In the genomic region with DNA sequence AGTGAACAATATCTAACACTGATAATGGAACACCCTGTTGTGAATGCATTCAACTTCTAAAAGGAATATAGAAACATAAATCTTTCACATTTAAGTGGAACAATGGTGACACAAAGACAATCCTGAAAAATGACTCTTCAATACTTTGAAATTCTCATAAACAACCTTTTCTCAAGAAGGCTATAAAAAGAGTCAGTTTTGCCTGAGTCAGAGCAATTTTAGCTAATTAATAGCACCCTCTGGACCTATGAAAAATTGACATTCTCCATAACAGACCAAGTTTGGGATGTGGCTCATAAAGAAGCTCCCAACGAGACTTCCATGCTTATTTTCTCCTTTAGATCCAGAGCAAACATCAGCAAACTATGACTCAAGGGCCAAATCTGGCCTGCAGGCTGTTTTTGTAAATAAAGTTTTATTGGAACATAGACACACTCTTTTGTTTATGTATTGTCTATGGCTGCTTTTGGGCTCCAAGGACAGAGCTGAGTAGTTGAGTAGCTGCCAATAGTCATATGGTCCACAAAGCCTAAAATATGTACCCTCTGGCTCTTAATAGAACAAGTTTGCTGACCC, we compare ENCODE assay signal across 17 cellular contexts.
DNase-seq lines count a peak whose midpoint lies in the region; ATAC-seq and TF ChIP-seq lines count a peak whose summit lies in the region.
"Had no signal": no experiment of that assay in that cellular context is flagged by ENCODE, and none has a peak within 500 bp of the region (broad histone marks: within the 10 kb centered on the region; RNA-seq: fewer than 3 reads in every experiment).

No MANE protein-coding gene starts in this region.

- H3K36me3 Mint-ChIP-seq in CD8-positive, alpha-beta T cell, result peaks cover 20% of the 10 kb centered on the region
- peaks cover 27% of the 10 kb centered on the region for H3K36me3 Mint-ChIP-seq in activated naive CD8-positive, alpha-beta T cell
- H3K36me3 Mint-ChIP-seq in naive thymus-derived CD8-positive, alpha-beta T cell, result peaks cover 5 to 27% (median 22%) of the 10 kb centered on the region in 3 donors
- H3K36me3 Mint-ChIP-seq: naive B cell had no signal

- POLR2A ChIA-PET in CD8-positive, alpha-beta T cell (lab: Charles Lee), result no interaction called here
- POLR2A ChIA-PET in naive thymus-derived CD8-positive, alpha-beta T cell (lab: Charles Lee), result interaction anchor here (3.8 kb wide), 1 partner anchor 19 kb away, joined by 11 read pairs; no protein-coding TSS in a partner anchor

- TF ChIP-seq CTCF in CD8-positive, alpha-beta T cell (IDR thresholded peaks at IDR 0.05), result no peak

- H3K4me1 ChIP-seq in CD8-positive, alpha-beta T cell (ENCODE audit: insufficient read depth, low read length), result peaks cover 46% of the 10 kb centered on the region

- no peaks in the 10 kb centered on the region for H3K27me3 ChIP-seq in CD8-positive, alpha-beta T cell (ENCODE audit: insufficient read depth, low read length)

- ATAC-seq in CD8-positive, alpha-beta T cell, result no peak
- peak; percentile 1 for ATAC-seq in GM19328 (IDR thresholded peaks at IDR 0.05; ENCODE audit: unreplicated experiment)
- ATAC-seq in naive thymus-derived CD8-positive, alpha-beta T cell, result no peak
- no peak for ATAC-seq in sciatic nerve
- ATAC-seq: right cardiac atrium had no signal

- CTCF ChIA-PET in CD8-positive, alpha-beta T cell (lab: Charles Lee), result interaction anchor here (6.1 kb wide), 1 partner anchor 108 kb away, joined by 48 read pairs; a partner anchor contains a TSS

- H3K27ac Mint-ChIP-seq in CD8-positive, alpha-beta T cell, result peak overlapping the region; percentile 45
- H3K27ac Mint-ChIP-seq in activated naive CD8-positive, alpha-beta T cell, result peak overlapping the region; percentile 88
- peak overlapping the region in 7 of 10 donors; percentile 34 to 85 (median 69) for H3K27ac Mint-ChIP-seq in naive thymus-derived CD8-positive, alpha-beta T cell
- H3K27ac Mint-ChIP-seq: activated B cell treated with CpG ODN at 0.5 μM for 24 hours; CD4-positive, alpha-beta T cell had no signal

- H3K9me3 Mint-ChIP-seq in CD8-positive, alpha-beta T cell, result no peaks in the 10 kb centered on the region
- no peaks in the 10 kb centered on the region for H3K9me3 Mint-ChIP-seq in activated naive CD8-positive, alpha-beta T cell (ENCODE audit: low read depth)
- no peaks in the 10 kb centered on the region for H3K9me3 Mint-ChIP-seq in naive thymus-derived CD8-positive, alpha-beta T cell
- H3K9me3 Mint-ChIP-seq: CD4-positive, alpha-beta T cell; naive B cell had no signal

- no peak overlapping the region for H3K4me3 Mint-ChIP-seq in CD8-positive, alpha-beta T cell
- H3K4me3 Mint-ChIP-seq in activated naive CD8-positive, alpha-beta T cell, result peak overlapping the region; percentile 51
- peak overlapping the region in 2 of 10 donors; percentile 2 to 37 for H3K4me3 Mint-ChIP-seq in naive thymus-derived CD8-positive, alpha-beta T cell
- H3K4me3 Mint-ChIP-seq: activated B cell treated with CpG ODN at 0.5 μM for 24 hours, naive B cell had no signal

- H3K9me3 ChIP-seq in CD8-positive, alpha-beta T cell (ENCODE audit: low read length), result no peaks in the 10 kb centered on the region

- H3K4me3 ChIP-seq in CD8-positive, alpha-beta T cell (ENCODE audit: low read depth, low read length), result no peak overlapping the region

- DNase-seq in CD8-positive, alpha-beta T cell, result no peak
- DNase-seq in naive thymus-derived CD8-positive, alpha-beta T cell, result no peak
- DNase-seq in NCI-H2196 treated with DMSO at 0.1 percent for 48 hours (lab: John Stamatoyannopoulos, UW; ENCODE audit: unreplicated experiment) (no peak), sciatic nerve (ENCODE audit: low spot score) (no peak), NCI-H748 (lab: John Stamatoyannopoulos, UW; ENCODE audit: unreplicated experiment) (no peak), NCI-H2196 (lab: John Stamatoyannopoulos, UW; ENCODE audit: unreplicated experiment) (no peak)
- DNase-seq: activated B cell treated with CpG ODN at 0.5 μM for 24 hours; CD4-positive, alpha-beta T cell; central memory CD4-positive, alpha-beta T cell; GF-D8; kidney glomerular epithelial cell; naive B cell; NCI-H2171; right cardiac atrium; substantia nigra had no signal

- intact Hi-C loops in CD8-positive, alpha-beta T cell (cut with DNase I, micrococcal nuclease), result no loop called here
- intact Hi-C loops in sciatic nerve (cut with DNase I), result no loop called here

- no peaks in the 10 kb centered on the region for H3K27me3 Mint-ChIP-seq in CD8-positive, alpha-beta T cell (ENCODE audit: low read depth)
- H3K27me3 Mint-ChIP-seq in activated naive CD8-positive, alpha-beta T cell, result no peaks in the 10 kb centered on the region
- H3K27me3 Mint-ChIP-seq in naive thymus-derived CD8-positive, alpha-beta T cell, result no peaks in the 10 kb centered on the region
- H3K27me3 Mint-ChIP-seq: activated B cell treated with CpG ODN at 0.5 μM for 24 hours; CD4-positive, alpha-beta T cell; naive B cell had no signal

- no peak overlapping the region for H3K27ac ChIP-seq in CD8-positive, alpha-beta T cell (ENCODE audit: low read depth, low read length)

- peaks cover 52% of the 10 kb centered on the region for H3K4me1 Mint-ChIP-seq in CD8-positive, alpha-beta T cell (ENCODE audit: low read depth)
- peaks cover 52% of the 10 kb centered on the region for H3K4me1 Mint-ChIP-seq in activated naive CD8-positive, alpha-beta T cell (ENCODE audit: low read depth)
- H3K4me1 Mint-ChIP-seq in naive thymus-derived CD8-positive, alpha-beta T cell, result peaks cover 19 to 58% (median 44%) of the 10 kb centered on the region in 4 donors

- no peaks in the 10 kb centered on the region for H3K36me3 ChIP-seq in CD8-positive, alpha-beta T cell (ENCODE audit: insufficient read depth, low read length)
